ENCODE assay signal across 25 cellular contexts in the genomic region with DNA sequence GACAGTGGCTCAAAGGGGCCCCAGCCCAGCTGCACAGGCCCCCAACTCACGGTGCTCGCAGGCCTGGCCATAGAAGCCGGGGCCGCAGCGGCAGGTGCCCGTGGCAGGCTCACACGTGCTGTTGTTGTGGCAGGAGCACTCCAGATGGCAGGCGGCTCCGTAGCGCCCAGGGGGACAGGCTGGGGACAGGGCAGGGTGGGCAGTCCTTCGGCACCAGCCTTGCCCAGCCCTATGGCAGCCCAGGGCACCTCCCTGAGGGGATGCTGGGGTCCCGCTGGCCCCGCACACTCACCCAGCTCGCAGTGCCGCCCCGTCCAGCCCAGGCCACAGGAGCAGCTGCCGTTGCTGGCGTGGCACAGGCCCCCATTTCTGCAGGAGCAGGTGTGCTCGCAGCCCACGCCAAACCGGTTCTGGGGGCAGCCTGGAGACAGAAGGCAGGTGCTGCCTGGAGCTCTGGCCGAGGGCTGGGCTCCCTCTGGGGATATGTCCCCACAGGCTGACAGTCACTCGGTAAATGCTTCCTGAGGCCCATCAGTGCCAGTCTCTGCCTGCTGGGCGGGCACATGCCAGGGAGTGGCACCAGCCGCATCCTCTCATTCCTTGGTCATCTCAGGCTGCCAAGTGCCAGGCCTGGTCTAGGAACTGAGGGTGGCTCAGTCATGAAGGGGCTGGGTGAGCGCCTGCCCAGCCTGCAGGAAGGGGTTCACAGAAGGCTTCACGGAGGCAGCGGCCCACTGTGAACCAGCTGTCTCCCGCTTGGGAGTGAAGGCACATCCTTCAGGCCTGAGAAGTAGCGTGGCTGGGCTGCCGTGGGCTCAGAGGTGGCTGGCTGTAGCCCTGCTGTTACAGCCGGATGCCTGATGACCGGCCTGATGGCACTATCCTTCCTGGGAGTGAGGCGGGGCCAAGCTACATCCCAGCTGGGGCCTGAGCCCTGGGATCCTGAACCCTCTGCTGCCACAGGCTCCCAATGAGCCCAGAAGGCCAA. TPM values are rescaled to one million over a fixed set of nuclear protein-coding genes. Genes with fewer than 3 reads are reported as not detected.
DNase-seq lines count a peak whose midpoint lies in the region; ATAC-seq and TF ChIP-seq lines count a peak whose summit lies in the region.
"Had no signal": no experiment of that assay in that cellular context is flagged by ENCODE, and none has a peak within 500 bp of the region (broad histone marks: within the 10 kb centered on the region; RNA-seq: fewer than 3 reads in every experiment).

No MANE protein-coding gene starts in this region.

- DNase-seq in COLO668 (lab: John Stamatoyannopoulos, UW; ENCODE audit: unreplicated experiment) (peak; percentile 95), G401 (ENCODE audit: low spot score) (peak; percentile 83), NCI-H345 (lab: John Stamatoyannopoulos, UW) (peak; percentile 39), cerebellum (ENCODE audit: low spot score) (peak; percentile 81), glutamatergic neuron (no peak), kidney tubule cell (ENCODE audit: low spot score) (no peak)
- DNase-seq: activated naive CD4-positive, alpha-beta T cell treated with anti-CD3 and anti-CD28 coated beads, Interleukin-2, amount 10 ng/mL, durations not matched to agents 7 days and 5 days; CD4-positive, alpha-beta T cell; gastrocnemius medialis; hypothalamus; Kasumi-1; left ventricle myocardium inferior; natural killer cell; NCI-H1048; NCI-H2081; NCI-H774; Right ventricle myocardium superior; stimulated activated naive CD8-positive, alpha-beta T cell treated with anti-CD3 and anti-CD28 coated beads, Interleukin-15, Interleukin-2, amounts not matched to agents 100 U/mL and 50 U/mL, for 24 hours; T1000 had no signal

- H3K36me3 Mint-ChIP-seq in glutamatergic neuron (ENCODE audit: unreplicated experiment) = no peaks in the 10 kb centered on the region
- H3K36me3 Mint-ChIP-seq: activated naive CD4-positive, alpha-beta T cell treated with anti-CD3 and anti-CD28 coated beads, Interleukin-2, amount 10 ng/mL, durations not matched to agents 7 days and 5 days; natural killer cell; WTC11 had no signal

- no peak for TF ChIP-seq CTCF in glutamatergic neuron (IDR thresholded peaks at IDR 0.05; ENCODE audit: partially characterized antibody, unreplicated experiment)

- H3K4me3 Mint-ChIP-seq in glutamatergic neuron (ENCODE audit: unreplicated experiment) = no peak overlapping the region
- H3K4me3 Mint-ChIP-seq: activated naive CD4-positive, alpha-beta T cell treated with anti-CD3 and anti-CD28 coated beads, Interleukin-2, amount 10 ng/mL, durations not matched to agents 7 days and 5 days; activated T-helper 1 cell treated with anti-CD3 and anti-CD28 coated beads, Interleukin-12 subunit alpha, Interleukin-12 subunit beta, Interleukin-2, Interleukin-4 antibody, amounts not matched to agents 30 ng/mL and 10 ng/mL and 1 ng/mL, durations not matched to agents 14 hours and 24 hours and 36 hours; CD4-positive, alpha-beta T cell; dendritic cell treated with granulocyte-macrophage colony-stimulating factor and Interleukin-4, amounts not matched to agents 40 ng/mL and 50 ng/mL, for 4 days; natural killer cell; WTC11 had no signal

- in situ Hi-C loops in G401 (cut with HindIII; ENCODE audit: low sequenced_read_pairs) = no loop called here

- no peak for ATAC-seq in GM18511 (IDR thresholded peaks at IDR 0.05; ENCODE audit: unreplicated experiment)
- ATAC-seq: gastrocnemius medialis; natural killer cell; sciatic nerve; stimulated activated naive CD8-positive, alpha-beta T cell treated with anti-CD3 and anti-CD28 coated beads, Interleukin-15, Interleukin-2, amounts not matched to agents 100 U/mL and 50 U/mL, for 24 hours; WTC11 had no signal

- peaks cover 2% of the 10 kb centered on the region for H3K27me3 Mint-ChIP-seq in glutamatergic neuron (ENCODE audit: unreplicated experiment)
- H3K27me3 Mint-ChIP-seq: activated naive CD4-positive, alpha-beta T cell treated with anti-CD3 and anti-CD28 coated beads, Interleukin-2, amount 10 ng/mL, durations not matched to agents 7 days and 5 days; CD4-positive, alpha-beta T cell; dendritic cell treated with granulocyte-macrophage colony-stimulating factor and Interleukin-4, amounts not matched to agents 40 ng/mL and 50 ng/mL, for 4 days had no signal

- no peaks in the 10 kb centered on the region for H3K9me3 Mint-ChIP-seq in glutamatergic neuron (ENCODE audit: unreplicated experiment)
- H3K9me3 Mint-ChIP-seq: activated naive CD4-positive, alpha-beta T cell treated with anti-CD3 and anti-CD28 coated beads, Interleukin-2, amount 10 ng/mL, durations not matched to agents 7 days and 5 days; activated T-helper 1 cell treated with anti-CD3 and anti-CD28 coated beads, Interleukin-12 subunit alpha, Interleukin-12 subunit beta, Interleukin-2, Interleukin-4 antibody, amounts not matched to agents 30 ng/mL and 10 ng/mL and 1 ng/mL, durations not matched to agents 14 hours and 24 hours and 36 hours; CD4-positive, alpha-beta T cell; dendritic cell treated with granulocyte-macrophage colony-stimulating factor and Interleukin-4, amounts not matched to agents 40 ng/mL and 50 ng/mL, for 4 days; natural killer cell; WTC11 had no signal

- H3K4me1 Mint-ChIP-seq in glutamatergic neuron (ENCODE audit: low read depth, unreplicated experiment) = no peaks in the 10 kb centered on the region

- H3K27ac Mint-ChIP-seq in glutamatergic neuron (ENCODE audit: unreplicated experiment) = no peak overlapping the region
- H3K27ac Mint-ChIP-seq: activated naive CD4-positive, alpha-beta T cell treated with anti-CD3 and anti-CD28 coated beads, Interleukin-2, amount 10 ng/mL, durations not matched to agents 7 days and 5 days; activated T-helper 1 cell treated with anti-CD3 and anti-CD28 coated beads, Interleukin-12 subunit alpha, Interleukin-12 subunit beta, Interleukin-2, Interleukin-4 antibody, amounts not matched to agents 30 ng/mL and 10 ng/mL and 1 ng/mL, durations not matched to agents 14 hours and 24 hours and 36 hours; CD4-positive, alpha-beta T cell; dendritic cell treated with granulocyte-macrophage colony-stimulating factor and Interleukin-4, amounts not matched to agents 40 ng/mL and 50 ng/mL, for 4 days; natural killer cell; WTC11 had no signal

RNA-seq across cellular contexts. Expression of a gene that starts 40.1 kb away (rescaled TPM):
- total RNA-seq in G401 (2014; rRNA removed; shearing (Covaris generic)) = 16.0 and 20.2 TPM in 2 replicates
- total RNA-seq in cerebellum (0.45 TPM), glutamatergic neuron (ENCODE audit: unreplicated experiment) (0.34 TPM)
- total RNA-seq: activated T-helper 1 cell treated with anti-CD3 and anti-CD28 coated beads, Interleukin-12 subunit alpha, Interleukin-12 subunit beta, Interleukin-2, Interleukin-4 antibody, amounts not matched to agents 30 ng/mL and 10 ng/mL and 1 ng/mL, durations not matched to agents 14 hours and 24 hours and 36 hours; natural killer cell; OCI-LY7 had no signal

Comparison
In these comparisons a context has a peak if more than half of its experiments do, and no peak if none do; other contexts are left out.
1. DNase-seq: peak in COLO668 (single experiment), G401 (single experiment), NCI-H345 (single experiment) and cerebellum (single experiment); none in glutamatergic neuron (single experiment) and kidney tubule cell (single experiment).
2. RNA of a gene that starts 40.1 kb away (total RNA-seq): 16.0 to 20.2 TPM in G401; 0.45 TPM in cerebellum (single experiment) and 0.34 TPM in glutamatergic neuron (single experiment); every median in the first group is over 10 times any median in the second.